27 cellular contexts compared by ENCODE assay signal in the genomic region with DNA sequence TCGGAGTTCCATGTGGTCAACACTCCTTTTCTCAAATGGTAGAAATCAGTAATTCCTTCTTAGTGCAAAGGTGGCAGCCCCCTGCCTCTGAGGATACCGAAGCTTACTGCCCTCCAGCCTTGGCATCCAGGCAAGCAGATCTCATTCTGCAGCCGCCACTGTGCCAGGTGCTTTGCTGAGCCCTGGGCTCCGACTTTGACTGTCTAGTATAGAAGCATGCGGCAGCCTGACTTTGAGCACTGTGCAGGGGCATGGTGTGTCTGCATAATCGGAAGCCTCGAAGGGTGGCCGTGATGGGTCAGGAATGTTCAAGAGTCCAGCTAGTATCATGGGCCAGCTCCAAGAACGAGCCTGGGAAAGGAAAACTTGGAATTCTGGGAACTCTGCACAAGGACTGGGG. TPM values are rescaled to one million over a fixed set of nuclear protein-coding genes. Genes with fewer than 3 reads are reported as not detected.
A peak's percentile ranks its signal among the peaks of the same experiment; 100 is the strongest.
DNase-seq lines count a peak whose midpoint lies in the region; ATAC-seq and TF ChIP-seq lines count a peak whose summit lies in the region.
"Had no signal": no experiment of that assay in that cellular context is flagged by ENCODE, and none has a peak within 500 bp of the region (broad histone marks: within the 10 kb centered on the region; RNA-seq: fewer than 3 reads in every experiment).

No MANE protein-coding gene starts in this region.

- H3K27me3 ChIP-seq in left ventricle myocardium inferior (ENCODE audit: low read depth), result no peaks in the 10 kb centered on the region
- H3K27me3 ChIP-seq in psoas muscle (ENCODE audit: insufficient read depth in 3 of 3, low read length in 2 of 3), result no peaks in the 10 kb centered on the region
- no peaks in the 10 kb centered on the region for H3K27me3 ChIP-seq in uterus
- H3K27me3 ChIP-seq: adrenal gland, ovary, tibial nerve had no signal

- WGBS in psoas muscle, 3 donors, result 31 to 49% (median 33%) methylated on average over 9 of the region's 9 CpGs

- no peaks in the 10 kb centered on the region for H3K36me3 Mint-ChIP-seq in mesothelial cell of epicardium
- H3K36me3 Mint-ChIP-seq: activated CD4-positive, alpha-beta memory T cell treated with anti-CD3 and anti-CD28 coated beads for 36 hours; activated naive CD4-positive, alpha-beta T cell treated with anti-CD3 and anti-CD28 coated beads, Interleukin-2, amount 10 ng/mL, durations not matched to agents 7 days and 5 days had no signal

- H3K4me1 Mint-ChIP-seq in mesothelial cell of epicardium, result peaks cover 25% of the 10 kb centered on the region
- H3K4me1 Mint-ChIP-seq: activated naive CD4-positive, alpha-beta T cell treated with anti-CD3 and anti-CD28 coated beads, Interleukin-2, amount 10 ng/mL, durations not matched to agents 7 days and 5 days; stimulated activated naive CD8-positive, alpha-beta T cell treated with anti-CD3 and anti-CD28 coated beads, Interleukin-15, amount 100 ng/mL, for 72 hours had no signal

- H3K9me3 ChIP-seq in left ventricle myocardium inferior (replicated peaks) (no peaks in the 10 kb centered on the region), psoas muscle (no peaks in the 10 kb centered on the region), uterus (no peaks in the 10 kb centered on the region)
- H3K9me3 ChIP-seq: adrenal gland, ovary, tibial nerve had no signal

- H3K4me1 ChIP-seq in left ventricle myocardium inferior, result peaks cover 99% of the 10 kb centered on the region
- H3K4me1 ChIP-seq in psoas muscle, result peaks cover 25% of the 10 kb centered on the region
- H3K4me1 ChIP-seq in uterus, result no peaks in the 10 kb centered on the region

- TF ChIP-seq CTCF in left ventricle myocardium inferior (IDR thresholded peaks at IDR 0.05; ENCODE audit: borderline replicate concordance) (no peak), psoas muscle (IDR thresholded peaks at IDR 0.05) (no peak), uterus (IDR thresholded peaks at IDR 0.05) (no peak), mesothelial cell of epicardium (IDR thresholded peaks at IDR 0.05; ENCODE audit: unreplicated experiment) (no peak)

- peaks cover 3% of the 10 kb centered on the region for H3K27me3 Mint-ChIP-seq in mesothelial cell of epicardium (ENCODE audit: low read depth)

- H3K4me3 ChIP-seq in left ventricle myocardium inferior (no peak overlapping the region), psoas muscle (no peak overlapping the region), uterus (no peak overlapping the region)
- H3K4me3 ChIP-seq: adrenal gland, lung, ovary, tibial nerve had no signal

- intact Hi-C loops in cardiac septum (cut with DNase I), result loop anchor here (5.0 kb wide), 1 partner anchor 35 kb away; no protein-coding TSS in a partner anchor
- intact Hi-C loops in Right ventricle myocardium inferior (cut with DNase I), result no loop called here
- intact Hi-C loops in left ventricle myocardium inferior (cut with micrococcal nuclease), result no loop called here
- intact Hi-C loops in psoas muscle (cut with DNase I), result no loop called here
- intact Hi-C loops in uterus (cut with DNase I; ENCODE audit: low total_unique reads), result no loop called here

- H3K4me3 Mint-ChIP-seq in mesothelial cell of epicardium, result no peak overlapping the region
- H3K4me3 Mint-ChIP-seq: activated CD4-positive, alpha-beta memory T cell treated with anti-CD3 and anti-CD28 coated beads for 36 hours; activated naive CD4-positive, alpha-beta T cell treated with anti-CD3 and anti-CD28 coated beads, Interleukin-2, amount 10 ng/mL, durations not matched to agents 7 days and 5 days; nephron; stimulated activated naive CD8-positive, alpha-beta T cell treated with anti-CD3 and anti-CD28 coated beads, Interleukin-15, amount 100 ng/mL, for 72 hours had no signal

- H3K36me3 ChIP-seq in left ventricle myocardium inferior (peaks cover 19% of the 10 kb centered on the region), psoas muscle (ENCODE audit: insufficient read depth in 1 of 2, low read depth in 1 of 2) (peaks cover 0 to 19% of the 10 kb centered on the region in 2 donors), uterus (no peaks in the 10 kb centered on the region)
- H3K36me3 ChIP-seq: adrenal gland, ovary had no signal

- H3K27ac Mint-ChIP-seq in mesothelial cell of epicardium, result no peak overlapping the region
- H3K27ac Mint-ChIP-seq: activated CD4-positive, alpha-beta memory T cell treated with anti-CD3 and anti-CD28 coated beads for 36 hours; activated naive CD4-positive, alpha-beta T cell treated with anti-CD3 and anti-CD28 coated beads, Interleukin-2, amount 10 ng/mL, durations not matched to agents 7 days and 5 days; stimulated activated naive CD8-positive, alpha-beta T cell treated with anti-CD3 and anti-CD28 coated beads, Interleukin-15, amount 100 ng/mL, for 72 hours had no signal

- H3K27ac ChIP-seq in left ventricle myocardium inferior (replicated peaks) (peak overlapping the region; percentile 96), psoas muscle (peak overlapping the region; percentile 14), uterus (peak overlapping the region; percentile 15 to 35)
- H3K27ac ChIP-seq: ovary had no signal

- ATAC-seq in Right ventricle myocardium inferior (no peak), psoas muscle (peak in 2 of 4 donors; percentile 21 to 39)
- ATAC-seq: Panc1; stimulated activated naive CD8-positive, alpha-beta T cell treated with anti-CD3 and anti-CD28 coated beads, Interleukin-15, amount 100 ng/mL, for 72 hours had no signal

- no peak for TF ChIP-seq POLR2A in uterus (IDR thresholded peaks at IDR 0.05)

- H3K9me3 Mint-ChIP-seq in mesothelial cell of epicardium, result no peaks in the 10 kb centered on the region
- H3K9me3 Mint-ChIP-seq: activated CD4-positive, alpha-beta memory T cell treated with anti-CD3 and anti-CD28 coated beads for 36 hours; activated naive CD4-positive, alpha-beta T cell treated with anti-CD3 and anti-CD28 coated beads, Interleukin-2, amount 10 ng/mL, durations not matched to agents 7 days and 5 days; nephron; stimulated activated naive CD8-positive, alpha-beta T cell treated with anti-CD3 and anti-CD28 coated beads, Interleukin-15, amount 100 ng/mL, for 72 hours had no signal

- DNase-seq in cardiac septum (ENCODE audit: low spot score) (peak; percentile 50), Right ventricle myocardium inferior (ENCODE audit: missing footprints) (no peak), left ventricle myocardium inferior (no peak), psoas muscle (no peak), uterus (no peak), DMS79 treated with DMSO at 0.1 percent for 48 hours (lab: John Stamatoyannopoulos, UW) (no peak), mesothelial cell of epicardium (ENCODE audit: low spot score in 2 of 2, unreplicated experiment in 2 of 2) (no peak), NK-92 (lab: John Stamatoyannopoulos, UW; ENCODE audit: unreplicated experiment) (no peak)
- DNase-seq: 8988T; activated CD4-positive, alpha-beta memory T cell treated with anti-CD3 and anti-CD28 coated beads for 36 hours; activated CD4-positive, alpha-beta T cell treated with anti-CD3 and anti-CD28 coated beads for 1 hour; activated naive CD4-positive, alpha-beta T cell treated with anti-CD3 and anti-CD28 coated beads, Interleukin-2, amount 10 ng/mL, durations not matched to agents 7 days and 5 days; effector CD8-positive, alpha-beta T cell; GF-D8; NCI-H1436; NCI-H226; NCI-H526 treated with DMSO at 0.1 percent for 48 hours; retina; stimulated activated CD4-positive, alpha-beta T cell treated with anti-CD3 and anti-CD28 coated beads, Interleukin-12 subunit alpha, Interleukin-12 subunit beta, amount 100 ng/mL, for 4 hours; stimulated activated CD4-positive, alpha-beta T cell treated with anti-CD3 and anti-CD28 coated beads, Interleukin-2, amount 100 ng/mL, for 48 hours; stimulated activated naive CD8-positive, alpha-beta T cell treated with anti-CD3 and anti-CD28 coated beads, Interleukin-15, amount 100 ng/mL, for 72 hours had no signal

RNA-seq across cellular contexts. Expression of a gene that starts 39.7 kb away (rescaled TPM):
- total RNA-seq in cardiac septum (25.5 TPM), Right ventricle myocardium inferior (31.7 TPM), left ventricle myocardium inferior (29.9 TPM), psoas muscle (10 to 100 TPM; 22.8 to 34.5 (median 27.6) TPM), uterus (10 to 100 TPM; 14.4 to 42.8 (median 28.8) TPM), mesothelial cell of epicardium (15.9 to 17.1 TPM (median 16.5 TPM) in 3 replicates)
- 10 to 100 TPM; 29.1 to 30.3 (median 30.1) TPM for polyA plus RNA-seq in psoas muscle

Comparison
In these comparisons a context has a peak if more than half of its experiments do, and no peak if none do; other contexts are left out.
1. H3K27ac ChIP-seq: peak in every context shown above with its lines; median percentile 96 in left ventricle myocardium inferior; 25 in uterus; 14 in psoas muscle.